ENCODE assay signal across 16 cellular contexts in genomic region chr20:17608701-17609497, GRCh38. TPM values are rescaled to one million over a fixed set of nuclear protein-coding genes. Genes with fewer than 3 reads are reported as not detected.
DNase-seq lines count a peak whose midpoint lies in the region; ATAC-seq and TF ChIP-seq lines count a peak whose summit lies in the region.
"Had no signal": no experiment of that assay in that cellular context is flagged by ENCODE, and none has a peak within 500 bp of the region (broad histone marks: within the 10 kb centered on the region; RNA-seq: fewer than 3 reads in every experiment).

No MANE protein-coding gene starts in this region.

- CTCF ChIA-PET in CD8-positive, alpha-beta memory T cell (lab: Charles Lee): no interaction called here

- H3K9me3 ChIP-seq in CD8-positive, alpha-beta memory T cell (ENCODE audit: low read length): no peaks in the 10 kb centered on the region
- H3K9me3 ChIP-seq in ascending aorta: no peaks in the 10 kb centered on the region

- H3K27me3 Mint-ChIP-seq in CD8-positive, alpha-beta memory T cell: no peaks in the 10 kb centered on the region
- no peaks in the 10 kb centered on the region for H3K27me3 Mint-ChIP-seq in natural killer cell (ENCODE audit: low read depth in 2 of 2)
- H3K27me3 Mint-ChIP-seq: B cell; stimulated activated naive B cell treated with anti-CD40 and anti-IgM and Interleukin-4, amounts not matched to agents 10 μg/mL and 1 μg/mL and 100 μg/mL, for 72 hours had no signal

- intact Hi-C loops in ascending aorta (cut with DNase I): no loop called here
- intact Hi-C loops in natural killer cell (cut with micrococcal nuclease): no loop called here

- H3K4me1 ChIP-seq in CD8-positive, alpha-beta memory T cell (ENCODE audit: insufficient read depth, low read length): peaks cover 42% of the 10 kb centered on the region
- H3K4me1 ChIP-seq in ascending aorta: peaks cover 48 to 93% of the 10 kb centered on the region in 2 donors

- H3K4me1 Mint-ChIP-seq in CD8-positive, alpha-beta memory T cell: peaks cover 33 to 49% (median 36%) of the 10 kb centered on the region in 3 donors
- H3K4me1 Mint-ChIP-seq in natural killer cell: peaks cover 38 to 50% of the 10 kb centered on the region in 2 donors

- DNase-seq in CD8-positive, alpha-beta memory T cell: no peak
- DNase-seq in ascending aorta (ENCODE audit: low spot score in 2 of 2): no peak
- no peak for DNase-seq in natural killer cell
- no peak for DNase-seq in HPDE6-E6E7 (ENCODE audit: extremely low spot score)
- no peak for DNase-seq in NCI-H1694 (lab: John Stamatoyannopoulos, UW)
- DNase-seq in NCI-H2081 treated with DMSO at 0.1 percent for 48 hours (lab: John Stamatoyannopoulos, UW): no peak
- DNase-seq: activated T-cell treated with anti-CD3 and anti-CD28 coated beads, Interleukin-2, amount 50 U/mL, for 4 hours; DND-41; effector CD4-positive, alpha-beta T cell; foreskin melanocyte; NCI-H510A treated with DMSO at 0.1 percent for 48 hours; PC-3; stimulated activated naive B cell treated with anti-CD40 and anti-IgM and Interleukin-4, amounts not matched to agents 10 μg/mL and 1 μg/mL and 100 μg/mL, for 72 hours had no signal

- H3K27ac Mint-ChIP-seq in CD8-positive, alpha-beta memory T cell: peak overlapping the region; percentile 51 to 99 (median 94)
- H3K27ac Mint-ChIP-seq in natural killer cell: peak overlapping the region; percentile 98
- H3K27ac Mint-ChIP-seq: B cell; stimulated activated naive B cell treated with anti-CD40 and anti-IgM and Interleukin-4, amounts not matched to agents 10 μg/mL and 1 μg/mL and 100 μg/mL, for 72 hours had no signal

- H3K36me3 Mint-ChIP-seq in CD8-positive, alpha-beta memory T cell: peaks cover 5 to 37% (median 11%) of the 10 kb centered on the region in 3 donors
- peaks cover 9% of the 10 kb centered on the region for H3K36me3 Mint-ChIP-seq in natural killer cell

- H3K4me3 ChIP-seq in CD8-positive, alpha-beta memory T cell (ENCODE audit: low read length): no peak overlapping the region
- peak overlapping the region in 1 of 2 donors; percentile 7 for H3K4me3 ChIP-seq in ascending aorta

- H3K36me3 ChIP-seq in CD8-positive, alpha-beta memory T cell (ENCODE audit: insufficient read depth, low read length): no peaks in the 10 kb centered on the region
- peaks cover 64 to 68% of the 10 kb centered on the region in 2 donors for H3K36me3 ChIP-seq in ascending aorta

- H3K9me3 Mint-ChIP-seq in CD8-positive, alpha-beta memory T cell: no peaks in the 10 kb centered on the region
- H3K9me3 Mint-ChIP-seq in natural killer cell: no peaks in the 10 kb centered on the region
- H3K9me3 Mint-ChIP-seq: activated T-cell treated with anti-CD3 and anti-CD28 coated beads, Interleukin-2, amount 50 U/mL, for 4 hours; stimulated activated naive B cell treated with anti-CD40 and anti-IgM and Interleukin-4, amounts not matched to agents 10 μg/mL and 1 μg/mL and 100 μg/mL, for 72 hours had no signal

- no peak for ATAC-seq in natural killer cell
- no peak for ATAC-seq in HG02763 (IDR thresholded peaks at IDR 0.05; ENCODE audit: unreplicated experiment)
- ATAC-seq: activated T-cell treated with anti-CD3 and anti-CD28 coated beads, Interleukin-2, amount 50 U/mL, for 4 hours; PC-3; stimulated activated naive B cell treated with anti-CD40 and anti-IgM and Interleukin-4, amounts not matched to agents 10 μg/mL and 1 μg/mL and 100 μg/mL, for 72 hours had no signal

- no peak for TF ChIP-seq CTCF in 22Rv1 (IDR thresholded peaks at IDR 0.05)
- no peak for TF ChIP-seq CTCF in ascending aorta (IDR thresholded peaks at IDR 0.05)
- no peak for TF ChIP-seq CTCF in natural killer cell (IDR thresholded peaks at IDR 0.05)

- POLR2A ChIA-PET in CD8-positive, alpha-beta memory T cell (lab: Charles Lee): no interaction called here

- no peaks in the 10 kb centered on the region for H3K27me3 ChIP-seq in CD8-positive, alpha-beta memory T cell (ENCODE audit: insufficient read depth, low read length, poor library complexity, severe bottlenecking)
- no peaks in the 10 kb centered on the region for H3K27me3 ChIP-seq in ascending aorta

- peak overlapping the region in 1 of 7 donors; percentile 33 for H3K4me3 Mint-ChIP-seq in CD8-positive, alpha-beta memory T cell
- peak overlapping the region; percentile 90 for H3K4me3 Mint-ChIP-seq in natural killer cell
- H3K4me3 Mint-ChIP-seq: activated T-cell treated with anti-CD3 and anti-CD28 coated beads, Interleukin-2, amount 50 U/mL, for 4 hours; B cell; stimulated activated naive B cell treated with anti-CD40 and anti-IgM and Interleukin-4, amounts not matched to agents 10 μg/mL and 1 μg/mL and 100 μg/mL, for 72 hours had no signal

- H3K27ac ChIP-seq in 22Rv1: peak overlapping the region; percentile 52
- no peak overlapping the region for H3K27ac ChIP-seq in CD8-positive, alpha-beta memory T cell (ENCODE audit: low read depth, low read length)
- peak overlapping the region; percentile 84 to 93 for H3K27ac ChIP-seq in ascending aorta

RNA-seq across cellular contexts. Expression of gene DSTN, which starts 39.0 kb away (rescaled TPM):
- total RNA-seq in CD8-positive, alpha-beta memory T cell: 10 to 100 TPM; 66.4 to 66.9 TPM
- 135 TPM for polyA plus RNA-seq in CD8-positive, alpha-beta memory T cell
- total RNA-seq in ascending aorta (452 TPM), natural killer cell (10 to 100 TPM; 47.5 to 73.5 (median 70.0) TPM)
